ENCODE assay signal across 12 cellular contexts in genomic region chr10:71582019-71582418, GRCh38.
DNase-seq lines count a peak whose midpoint lies in the region; ATAC-seq and TF ChIP-seq lines count a peak whose summit lies in the region.
"Had no signal": no experiment of that assay in that cellular context is flagged by ENCODE, and none has a peak within 500 bp of the region (broad histone marks: within the 10 kb centered on the region; RNA-seq: fewer than 3 reads in every experiment).

No MANE protein-coding gene starts in this region.

- H2AFZ ChIP-seq in GM23248 (no peak overlapping the region), fibroblast of lung (ENCODE audit: low read length) (no peak overlapping the region)

- H3K27me3 Mint-ChIP-seq in neural crest cell (ENCODE audit: low read depth): no peaks in the 10 kb centered on the region
- H3K27me3 Mint-ChIP-seq in stimulated activated memory B cell treated with anti-CD40 and anti-IgM and Interleukin-4, amounts not matched to agents 10 μg/mL and 1 μg/mL and 100 μg/mL, for 72 hours: peaks cover 28% of the 10 kb centered on the region

- H3K9me3 Mint-ChIP-seq in neural crest cell: no peaks in the 10 kb centered on the region
- H3K9me3 Mint-ChIP-seq in stimulated activated memory B cell treated with anti-CD40 and anti-IgM and Interleukin-4, amounts not matched to agents 10 μg/mL and 1 μg/mL and 100 μg/mL, for 72 hours: no peaks in the 10 kb centered on the region
- H3K9me3 Mint-ChIP-seq: T-helper 2 cell treated with Interferon-gamma antibody and Interleukin-4, amounts not matched to agents 5 μg/mL and 100 μg/mL, for 36 hours had no signal

- H3K36me3 Mint-ChIP-seq in neural crest cell (ENCODE audit: low read depth): no peaks in the 10 kb centered on the region
- H3K36me3 Mint-ChIP-seq in stimulated activated memory B cell treated with anti-CD40 and anti-IgM and Interleukin-4, amounts not matched to agents 10 μg/mL and 1 μg/mL and 100 μg/mL, for 72 hours: no peaks in the 10 kb centered on the region

- no peaks in the 10 kb centered on the region for H3K79me2 ChIP-seq in GM23248 (ENCODE audit: insufficient read depth)
- H3K79me2 ChIP-seq in fibroblast of lung (ENCODE audit: control insufficient read depth, insufficient read depth, low read length): no peaks in the 10 kb centered on the region

- H3K4me1 ChIP-seq in GM23248 (ENCODE audit: insufficient read depth): no peaks in the 10 kb centered on the region
- peaks cover 6% of the 10 kb centered on the region for H3K4me1 ChIP-seq in SJCRH30
- H3K4me1 ChIP-seq in fibroblast of lung (ENCODE audit: control insufficient read depth, extremely low read depth, insufficient read depth, low read length): no peaks in the 10 kb centered on the region
- H3K4me1 ChIP-seq: lower lobe of right lung had no signal

- H3K27ac ChIP-seq in GM23248 (no peak overlapping the region), SJCRH30 (no peak overlapping the region), fibroblast of lung (ENCODE audit: insufficient read depth, low read length) (no peak overlapping the region)
- H3K27ac ChIP-seq: lower lobe of right lung had no signal

- H3K27me3 ChIP-seq in GM23248 (replicated peaks; ENCODE audit: insufficient read depth) (peaks cover 6% of the 10 kb centered on the region), SJCRH30 (no peaks in the 10 kb centered on the region), fibroblast of lung (ENCODE audit: control insufficient read depth, insufficient read depth, low read length) (peaks cover 3% of the 10 kb centered on the region)

- WGBS in GM23248 (ENCODE audit: low coverage in 1 of 2, low lambda C conversion rate in 2 of 2, missing lambda C conversion rate in 2 of 2), 2 experiments: 79 to 80% methylated on average over 3 of the region's 3 CpGs

- H3K4me3 ChIP-seq in GM23248: no peak overlapping the region
- no peak overlapping the region for H3K4me3 ChIP-seq in SJCRH30
- no peak overlapping the region for H3K4me3 ChIP-seq in fibroblast of lung (replicated peaks in 1 of 4; ENCODE audit: control extremely low read depth in 1 of 4, insufficient read depth in 1 of 4, low read depth in 3 of 4, low read length in 4 of 4)
- H3K4me3 ChIP-seq: lower lobe of right lung had no signal

- no peak overlapping the region for H3K4me2 ChIP-seq in GM23248 (ENCODE audit: unreplicated experiment)
- no peak overlapping the region for H3K4me2 ChIP-seq in fibroblast of lung (ENCODE audit: extremely low read depth, insufficient read depth, low read length)

- H3K36me3 ChIP-seq in GM23248 (ENCODE audit: low read depth) (no peaks in the 10 kb centered on the region), SJCRH30 (no peaks in the 10 kb centered on the region), fibroblast of lung (ENCODE audit: control insufficient read depth, insufficient read depth, low read length) (no peaks in the 10 kb centered on the region)
- H3K36me3 ChIP-seq: lower lobe of right lung had no signal

- ATAC-seq in stimulated activated memory B cell treated with anti-CD40 and anti-IgM and Interleukin-4, amounts not matched to agents 10 μg/mL and 1 μg/mL and 100 μg/mL, for 72 hours: no peak
- ATAC-seq: lower lobe of right lung had no signal

- no peak overlapping the region for H3K27ac Mint-ChIP-seq in neural crest cell (ENCODE audit: unreplicated experiment)
- no peak overlapping the region for H3K27ac Mint-ChIP-seq in stimulated activated memory B cell treated with anti-CD40 and anti-IgM and Interleukin-4, amounts not matched to agents 10 μg/mL and 1 μg/mL and 100 μg/mL, for 72 hours
- H3K27ac Mint-ChIP-seq: T-helper 2 cell treated with Interferon-gamma antibody and Interleukin-4, amounts not matched to agents 5 μg/mL and 100 μg/mL, for 36 hours had no signal

- TF ChIP-seq CTCF in fibroblast of lung (conservative IDR thresholded peaks at IDR 0.05 in 1 of 2, IDR thresholded peaks at IDR 0.05 in 1 of 2; ENCODE audit: low read depth in 1 of 2, low read length in 2 of 2) (no peak), neural crest cell (conservative IDR thresholded peaks at IDR 0.05) (no peak), GM10266 (IDR thresholded peaks at IDR 0.05; ENCODE audit: control insufficient read depth, insufficient read depth, low read depth, missing control alignments) (no peak)

- no peak overlapping the region for H3K4me3 Mint-ChIP-seq in neural crest cell
- no peak overlapping the region for H3K4me3 Mint-ChIP-seq in stimulated activated memory B cell treated with anti-CD40 and anti-IgM and Interleukin-4, amounts not matched to agents 10 μg/mL and 1 μg/mL and 100 μg/mL, for 72 hours
- H3K4me3 Mint-ChIP-seq: T-helper 2 cell treated with Interferon-gamma antibody and Interleukin-4, amounts not matched to agents 5 μg/mL and 100 μg/mL, for 36 hours had no signal

- H3K9me2 ChIP-seq in GM23248 (ENCODE audit: insufficient read depth): no peaks in the 10 kb centered on the region

- DNase-seq in GM23248 (peak; percentile 66), SJCRH30 (peak; percentile 43 to 68), fibroblast of lung (ENCODE audit: low read depth in 2 of 2) (peak; percentile 35 to 50), neural crest cell (ENCODE audit: low read depth, low spot score) (peak; percentile 45), COLO829 (ENCODE audit: low spot score) (no peak), GOT3 (lab: John Stamatoyannopoulos, UW) (no peak), GM10266 (ENCODE audit: extremely low spot score) (no peak)
- DNase-seq: activated T-cell treated with anti-CD3 and anti-CD28 coated beads, Interleukin-2, amount 50 U/mL, for 1 hour; lower lobe of right lung; small intestine had no signal

- peaks cover 7% of the 10 kb centered on the region for H3K4me1 Mint-ChIP-seq in neural crest cell
- no peaks in the 10 kb centered on the region for H3K4me1 Mint-ChIP-seq in stimulated activated memory B cell treated with anti-CD40 and anti-IgM and Interleukin-4, amounts not matched to agents 10 μg/mL and 1 μg/mL and 100 μg/mL, for 72 hours

- H3K9ac ChIP-seq in GM23248 (no peak overlapping the region), fibroblast of lung (ENCODE audit: insufficient read depth, low read length) (no peak overlapping the region)

- in situ Hi-C loops in GM23248 (cut with MboI): no loop called here

- no peaks in the 10 kb centered on the region for H3K9me3 ChIP-seq in GM23248 (ENCODE audit: low read depth)
- no peaks in the 10 kb centered on the region for H3K9me3 ChIP-seq in SJCRH30 (replicated peaks)
- no peaks in the 10 kb centered on the region for H3K9me3 ChIP-seq in fibroblast of lung (ENCODE audit: control insufficient read depth, insufficient read depth, low read depth, low read length)
- H3K9me3 ChIP-seq: lower lobe of right lung had no signal

- no peaks in the 10 kb centered on the region for H3F3A ChIP-seq in GM23248 (ENCODE audit: insufficient read depth)

- H4K20me1 ChIP-seq in GM23248 (ENCODE audit: insufficient read depth): no peaks in the 10 kb centered on the region
- H4K20me1 ChIP-seq in fibroblast of lung (ENCODE audit: control insufficient read depth, extremely low read depth, insufficient read depth, low read length): no peaks in the 10 kb centered on the region

Comparison
In these comparisons a context has a peak if more than half of its experiments do, and no peak if none do; other contexts are left out.
1. DNase-seq: peak in GM23248 (single experiment), SJCRH30 (2 of 2), fibroblast of lung (2 of 2) and neural crest cell (single experiment); none in COLO829 (single experiment), GOT3 (single experiment) and GM10266 (single experiment).